In genomic region chr12:100138048-100138907, GRCh38 we compare ENCODE assay signal across 8 cellular contexts. TPM values are rescaled to one million over a fixed set of nuclear protein-coding genes. Genes with fewer than 3 reads are reported as not detected.
DNase-seq lines count a peak whose midpoint lies in the region; ATAC-seq, FAIRE-seq and TF ChIP-seq lines count a peak whose summit lies in the region.

No MANE protein-coding gene starts in this region.

- no peaks in the 10 kb centered on the region for H3K9me3 ChIP-seq in MM.1S (replicated peaks; ENCODE audit: insufficient read depth, low read length)

- no peaks in the 10 kb centered on the region for H3F3A ChIP-seq in MM.1S (ENCODE audit: insufficient read depth, low read length)

- no peaks in the 10 kb centered on the region for H3K9me2 ChIP-seq in MM.1S (replicated peaks; ENCODE audit: insufficient read depth, low read length)

- no peak overlapping the region for H2AFZ ChIP-seq in MM.1S (ENCODE audit: low read length)

- no peak overlapping the region for H3K27ac Mint-ChIP-seq in progenitor cell of endocrine pancreas

- peaks cover under 1% of the 10 kb centered on the region for H3K36me3 Mint-ChIP-seq in progenitor cell of endocrine pancreas (ENCODE audit: insufficient read depth)

- H3K9ac ChIP-seq in MM.1S (ENCODE audit: low read length) = no peak overlapping the region

- peaks cover 5% of the 10 kb centered on the region for H3K9me3 Mint-ChIP-seq in progenitor cell of endocrine pancreas (ENCODE audit: low read depth)

- DNase-seq in GM12891 (ENCODE audit: insufficient read length, low spot score) (no peak), MM.1S (peak; percentile 26), bronchial epithelial cell (ENCODE audit: low read depth) (peak; percentile 51), progenitor cell of endocrine pancreas (ENCODE audit: low spot score, unreplicated experiment) (no peak), AG08396 (ENCODE audit: low spot score) (no peak), omental fat pad (ENCODE audit: low spot score) (no peak)

- H3K36me3 ChIP-seq in MM.1S (replicated peaks; ENCODE audit: insufficient read depth, low read length) (no peaks in the 10 kb centered on the region), bronchial epithelial cell (ENCODE audit: control insufficient read depth, insufficient read depth, low read length) (no peaks in the 10 kb centered on the region)

- no peak for ATAC-seq in GM19328 (IDR thresholded peaks at IDR 0.05; ENCODE audit: unreplicated experiment)
- no peak for ATAC-seq in omental fat pad (ENCODE audit: low FRiP score)

- peaks cover 90% of the 10 kb centered on the region for H3K79me2 ChIP-seq in MM.1S (ENCODE audit: low read length)

- TF ChIP-seq POLR2A in GM12891 (IDR thresholded peaks at IDR 0.05; ENCODE audit: low read depth, low read length) = no peak

- H4K20me1 ChIP-seq in MM.1S (ENCODE audit: insufficient read depth, low read length) = no peaks in the 10 kb centered on the region

- FAIRE-seq in GM12891 (lab: Jason Lieb, UNC) (peak; percentile 79), bronchial epithelial cell (lab: Jason Lieb, UNC) (no peak)

- H3K4me1 Mint-ChIP-seq in progenitor cell of endocrine pancreas (ENCODE audit: low read depth) = peaks cover 19% of the 10 kb centered on the region

- no peaks in the 10 kb centered on the region for H3K27me3 Mint-ChIP-seq in progenitor cell of endocrine pancreas

- H3K4me3 ChIP-seq in MM.1S (ENCODE audit: low read length) = no peak overlapping the region
- no peak overlapping the region for H3K4me3 ChIP-seq in bronchial epithelial cell (ENCODE audit: low read depth, low read length)

- H3K27me3 ChIP-seq in MM.1S (replicated peaks; ENCODE audit: insufficient read depth, low read length) = no peaks in the 10 kb centered on the region
- H3K27me3 ChIP-seq in bronchial epithelial cell (ENCODE audit: control insufficient read depth, insufficient read depth, low read length) = no peaks in the 10 kb centered on the region

- peak; percentile 77 for TF ChIP-seq CTCF in 22Rv1 (IDR thresholded peaks at IDR 0.05)
- peak; percentile 47 for TF ChIP-seq CTCF in MM.1S (IDR thresholded peaks at IDR 0.05; ENCODE audit: low read length)
- peak; percentile 48 for TF ChIP-seq CTCF in bronchial epithelial cell (IDR thresholded peaks at IDR 0.05; ENCODE audit: insufficient read depth, low read length, severe bottlenecking)
- TF ChIP-seq CTCF in progenitor cell of endocrine pancreas (IDR thresholded peaks at IDR 0.05; ENCODE audit: unreplicated experiment) = peak; percentile 18
- no peak for TF ChIP-seq CTCF in omental fat pad (IDR thresholded peaks at IDR 0.05)

- H3K27ac ChIP-seq in 22Rv1 (peak overlapping the region; percentile 12; the same call in 1 of the 2 replicates), MM.1S (ENCODE audit: low read length) (no peak overlapping the region)

- no peaks in the 10 kb centered on the region for H3K4me1 ChIP-seq in MM.1S (ENCODE audit: low read length)

- no peak overlapping the region for H3K4me2 ChIP-seq in MM.1S (ENCODE audit: low read depth, low read length)

- H3K4me3 Mint-ChIP-seq in progenitor cell of endocrine pancreas (ENCODE audit: low read depth) = no peak overlapping the region

TF ChIP-seq in GM12891, 5 proteins besides CTCF, POLR2A, EP300 and RAD21:
- TF ChIP-seq SPI1 (IDR thresholded peaks at IDR 0.05; ENCODE audit: low read depth, low read length) (peak; percentile 27; the same call in 1 of the 2 replicates), POLR2AphosphoS5 (IDR thresholded peaks at IDR 0.05; ENCODE audit: low read depth, low read length) (no peak), TAF1 (IDR thresholded peaks at IDR 0.05; ENCODE audit: low read depth, low read length) (no peak), PAX5 (IDR thresholded peaks at IDR 0.05; ENCODE audit: insufficient read depth, low read length, severe bottlenecking) (no peak), POU2F2 (IDR thresholded peaks at IDR 0.05; ENCODE audit: low read depth, low read length) (no peak)

RNA-seq across cellular contexts. Expression of gene BLTP3B, which starts 4.4 kb away (rescaled TPM):
- 10.2 TPM for polyA plus RNA-seq in GM12891 (2012; ENCODE audit: low read depth, missing spikeins)
- total RNA-seq in bronchial epithelial cell (12.9 and 14.0 TPM in 2 replicates), progenitor cell of endocrine pancreas (22.7 and 23.6 TPM in 2 replicates), omental fat pad (10 to 100 TPM; 29.5 to 34.5 (median 33.9) TPM)

Comparison
In these comparisons a context has a peak if more than half of its experiments do, and no peak if none do; other contexts are left out.
1. CTCF ChIP-seq: peak in 22Rv1 (single experiment), MM.1S (single experiment), bronchial epithelial cell (single experiment) and progenitor cell of endocrine pancreas (single experiment); none in omental fat pad (0 of 3).
2. DNase-seq: peak in MM.1S (single experiment) and bronchial epithelial cell (single experiment); none in GM12891 (single experiment), progenitor cell of endocrine pancreas (single experiment), AG08396 (single experiment) and omental fat pad (single experiment).